Comparison of ENCODE assay signal across 8 cellular contexts in the genomic region with DNA sequence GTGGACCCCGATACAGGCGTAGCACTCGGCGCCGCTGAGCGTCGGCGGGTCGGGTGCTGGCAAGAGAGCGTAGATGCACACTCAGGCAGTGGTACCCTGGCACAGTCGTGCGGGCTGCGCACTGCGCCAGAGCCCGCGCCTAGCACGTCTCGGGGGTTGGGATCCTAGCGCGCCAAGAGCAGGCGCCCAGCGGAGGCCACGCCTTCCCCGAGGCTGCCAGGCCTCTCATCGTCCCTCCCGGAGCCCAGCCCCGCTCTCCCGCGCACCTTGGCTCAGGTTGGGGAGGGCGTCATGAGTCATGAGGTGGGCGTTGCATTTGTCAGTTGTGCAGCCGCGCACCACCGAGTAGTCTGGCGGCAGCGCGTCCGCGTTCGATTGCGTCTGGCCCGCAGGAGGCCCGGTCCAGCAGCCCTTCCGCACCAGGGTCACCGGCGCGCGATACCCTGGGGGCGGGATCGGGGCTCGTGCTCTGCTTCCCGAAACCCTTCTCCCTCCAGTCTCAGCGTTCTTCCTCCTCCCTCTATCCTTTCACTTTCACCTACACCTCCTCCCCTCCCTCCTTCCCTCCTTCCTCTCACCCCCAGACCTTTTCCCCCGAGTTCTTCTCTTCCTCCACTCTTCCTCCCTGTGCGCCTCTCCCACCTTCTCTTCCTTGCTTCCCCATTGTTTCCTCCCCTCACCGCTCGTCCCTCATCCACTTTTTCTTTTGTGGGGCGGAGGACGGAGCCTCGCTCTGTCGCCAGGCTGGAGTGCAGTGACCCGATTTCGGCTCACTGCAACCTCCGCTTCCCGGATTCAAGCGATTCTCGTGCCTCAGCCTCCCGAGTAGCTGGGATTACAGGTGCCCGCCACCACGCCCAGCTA. TPM values are rescaled to one million over a fixed set of nuclear protein-coding genes. Genes with fewer than 3 reads are reported as not detected.
A peak's percentile ranks its signal among the peaks of the same experiment; 100 is the strongest.
DNase-seq lines count a peak whose midpoint lies in the region; ATAC-seq and TF ChIP-seq lines count a peak whose summit lies in the region.

No MANE protein-coding gene starts in this region.

- H3K18ac ChIP-seq in neuronal stem cell (ENCODE audit: low read length): peak overlapping the region; percentile 15

- peak overlapping the region; percentile 74 for H3K4me3 Mint-ChIP-seq in activated T-cell treated with anti-CD3 and anti-CD28 coated beads, Interleukin-2, amount 50 U/mL, for 4 hours
- H3K4me3 Mint-ChIP-seq in type B pancreatic cell: peak overlapping the region; percentile 84

- H2BK120ac ChIP-seq in neuronal stem cell (ENCODE audit: low read depth, low read length): no peak overlapping the region

- no CpG with 5 or more reads among the region's 70 CpGs for WGBS in neuronal stem cell (ENCODE audit: extremely low coverage in 2 of 2, insufficient read length in 2 of 2, insufficient replicate concordance in 1 of 2), 2 donors

- no peaks in the 10 kb centered on the region for H3K36me3 ChIP-seq in neuronal stem cell (replicated peaks in 1 of 2; ENCODE audit: control insufficient read depth in 2 of 2, insufficient read depth in 2 of 2, low read length in 2 of 2)

- peak overlapping the region; percentile 25 for H2BK15ac ChIP-seq in neuronal stem cell (ENCODE audit: low read length)

- H3K79me1 ChIP-seq in neuronal stem cell (ENCODE audit: low read depth, low read length): no peaks in the 10 kb centered on the region

- peaks cover 10% of the 10 kb centered on the region for H3K4me1 Mint-ChIP-seq in activated T-cell treated with anti-CD3 and anti-CD28 coated beads, Interleukin-2, amount 50 U/mL, for 4 hours (ENCODE audit: low read depth)
- peaks cover 5% of the 10 kb centered on the region for H3K4me1 Mint-ChIP-seq in type B pancreatic cell (ENCODE audit: unreplicated experiment)

- H2AFZ ChIP-seq in neuronal stem cell (ENCODE audit: low read length): peak overlapping the region; percentile 89

- H3K4ac ChIP-seq in neuronal stem cell (ENCODE audit: low read length): no peak overlapping the region

- DNase-seq in Daoy (ENCODE audit: low read depth) (peak; percentile 85), NCI-H2227 treated with DMSO at 0.1 percent for 48 hours (lab: John Stamatoyannopoulos, UW) (peak; percentile 57), fibroblast of mammary gland (ENCODE audit: low read depth) (no peak), neuronal stem cell (ENCODE audit: low spot score) (no peak), type B pancreatic cell (ENCODE audit: extremely low spot score, unreplicated experiment) (no peak)
- peak; percentile 77 for DNase-seq in activated T-cell treated with anti-CD3 and anti-CD28 coated beads, Interleukin-2, amount 50 U/mL, for 4 hours

- H4K8ac ChIP-seq in neuronal stem cell (ENCODE audit: low read depth, low read length): no peak overlapping the region

- H3K27ac ChIP-seq in neuronal stem cell (replicated peaks; ENCODE audit: low read length): no peak overlapping the region

- peak overlapping the region; percentile 66 for H3K4me2 ChIP-seq in neuronal stem cell (ENCODE audit: insufficient read depth, low read length, poor library complexity, severe bottlenecking)

- H2BK12ac ChIP-seq in neuronal stem cell (ENCODE audit: low read length): no peak overlapping the region

- H4K91ac ChIP-seq in neuronal stem cell (ENCODE audit: low read depth, low read length, poor library complexity): no peak overlapping the region

- H3K4me1 ChIP-seq in neuronal stem cell (ENCODE audit: control insufficient read depth in 2 of 2, insufficient read depth in 1 of 2, low read depth in 1 of 2, low read length in 2 of 2): peaks cover 5% of the 10 kb centered on the region in 2 donors

- no peak for TF ChIP-seq CTCF in fibroblast of mammary gland (conservative IDR thresholded peaks at IDR 0.05; ENCODE audit: control insufficient read depth, insufficient read depth, low read depth, low read length)
- no peak for TF ChIP-seq CTCF in type B pancreatic cell (conservative IDR thresholded peaks at IDR 0.05)

- peak overlapping the region; percentile 68 for H3K23ac ChIP-seq in neuronal stem cell (ENCODE audit: low read depth, low read length, poor library complexity)

- peaks cover 5% of the 10 kb centered on the region for H3K27me3 Mint-ChIP-seq in activated T-cell treated with anti-CD3 and anti-CD28 coated beads, Interleukin-2, amount 50 U/mL, for 4 hours (ENCODE audit: low read depth)
- H3K27me3 Mint-ChIP-seq in type B pancreatic cell: peaks cover 64% of the 10 kb centered on the region

- peaks cover 0 to 9% of the 10 kb centered on the region in 2 donors for H3K9me3 ChIP-seq in neuronal stem cell (replicated peaks in 1 of 2; ENCODE audit: control insufficient read depth in 2 of 2, insufficient read depth in 1 of 2, low read depth in 1 of 2, low read length in 2 of 2)

- no peak overlapping the region for H2AK5ac ChIP-seq in neuronal stem cell (ENCODE audit: low read depth, low read length)

- H3K4me3 ChIP-seq in fibroblast of mammary gland (ENCODE audit: control insufficient read depth, low read depth, low read length) (peak overlapping the region; percentile 40), neuronal stem cell (ENCODE audit: low read length in 2 of 2) (peak overlapping the region; percentile 36 to 72)

- peaks cover 2 to 58% (median 33%) of the 10 kb centered on the region in 3 experiments for H3K27me3 ChIP-seq in neuronal stem cell (ENCODE audit: control insufficient read depth in 3 of 3, insufficient read depth in 3 of 3, low read depth in 1 of 3, low read length in 3 of 3)

- no peak overlapping the region for H3K27ac Mint-ChIP-seq in type B pancreatic cell

- H3K9ac ChIP-seq in neuronal stem cell (ENCODE audit: low read depth, low read length, poor library complexity): peak overlapping the region; percentile 60

- no peaks in the 10 kb centered on the region for H3K9me3 Mint-ChIP-seq in activated T-cell treated with anti-CD3 and anti-CD28 coated beads, Interleukin-2, amount 50 U/mL, for 4 hours
- no peaks in the 10 kb centered on the region for H3K9me3 Mint-ChIP-seq in type B pancreatic cell

- peak; percentile 90 to 92 for ATAC-seq in activated T-cell treated with anti-CD3 and anti-CD28 coated beads, Interleukin-2, amount 50 U/mL, for 4 hours
- ATAC-seq in GM19463 (IDR thresholded peaks at IDR 0.05; ENCODE audit: unreplicated experiment) (no peak), HG03469 (IDR thresholded peaks at IDR 0.05; ENCODE audit: unreplicated experiment) (no peak)

- peak overlapping the region; percentile 49 for H3K14ac ChIP-seq in neuronal stem cell (ENCODE audit: low read length)

- no peaks in the 10 kb centered on the region for H3K36me3 Mint-ChIP-seq in activated T-cell treated with anti-CD3 and anti-CD28 coated beads, Interleukin-2, amount 50 U/mL, for 4 hours (ENCODE audit: insufficient read depth)
- no peaks in the 10 kb centered on the region for H3K36me3 Mint-ChIP-seq in type B pancreatic cell

- H2BK5ac ChIP-seq in neuronal stem cell (ENCODE audit: low read length): no peak overlapping the region

RNA-seq across cellular contexts. Expression of a gene that starts 3.5 kb away (rescaled TPM):
- total RNA-seq in Daoy (2014; rRNA removed; shearing (Covaris generic)): 0.89 and 2.9 TPM in 2 replicates
- under 1 TPM in 2 of 3 donors, not detected in 1; 0.53 to 0.87 TPM for total RNA-seq in activated T-cell treated with anti-CD3 and anti-CD28 coated beads, Interleukin-2, amount 50 U/mL, for 4 hours
- polyA plus RNA-seq in neuronal stem cell (2013, experiment 1 of 2): 0.03 TPM
- 0.12 TPM for polyA plus RNA-seq in neuronal stem cell (2013, experiment 2 of 2)
- total RNA-seq in type B pancreatic cell (ENCODE audit: low replicate concordance): 0.85 and 3.9 TPM in 2 replicates

RNA-seq across cellular contexts. Expression of a gene that starts 18.0 kb away (rescaled TPM):
- total RNA-seq in Daoy (2014; rRNA removed; shearing (Covaris generic)): 6.0 and 9.8 TPM in 2 replicates
- total RNA-seq in activated T-cell treated with anti-CD3 and anti-CD28 coated beads, Interleukin-2, amount 50 U/mL, for 4 hours: 100 to 1,000 TPM in 1 of 3 donors, 10 to 100 TPM in 2; 90.6 to 123 (median 94.7) TPM
- polyA plus RNA-seq in neuronal stem cell (2013, experiment 1 of 2): 0.20 TPM
- 0.11 TPM for polyA plus RNA-seq in neuronal stem cell (2013, experiment 2 of 2)
- 1.6 and 7.7 TPM in 2 replicates for total RNA-seq in type B pancreatic cell (ENCODE audit: low replicate concordance)

RNA-seq across cellular contexts. Expression of a gene that starts 28.3 kb away (rescaled TPM):
- 5.8 and 17.6 TPM in 2 replicates for total RNA-seq in Daoy (2014; rRNA removed; shearing (Covaris generic))
- 1 to 10 TPM; 2.7 to 3.2 (median 3.0) TPM for total RNA-seq in activated T-cell treated with anti-CD3 and anti-CD28 coated beads, Interleukin-2, amount 50 U/mL, for 4 hours
- polyA plus RNA-seq in neuronal stem cell (2013, experiment 1 of 2): 4.2 TPM
- polyA plus RNA-seq in neuronal stem cell (2013, experiment 2 of 2): 4.7 TPM
- total RNA-seq in type B pancreatic cell (ENCODE audit: low replicate concordance): 13.1 and 18.2 TPM in 2 replicates

RNA-seq across cellular contexts. Expression of a gene that starts 44.0 kb away (rescaled TPM):
- total RNA-seq in Daoy (2014; rRNA removed; shearing (Covaris generic)): 14.1 and 20.3 TPM in 2 replicates
- 100 to 1,000 TPM; 102 to 114 (median 109) TPM for total RNA-seq in activated T-cell treated with anti-CD3 and anti-CD28 coated beads, Interleukin-2, amount 50 U/mL, for 4 hours
- 21.9 TPM for polyA plus RNA-seq in neuronal stem cell (2013, experiment 1 of 2)
- polyA plus RNA-seq in neuronal stem cell (2013, experiment 2 of 2): 20.9 TPM
- 44.5 and 64.9 TPM in 2 replicates for total RNA-seq in type B pancreatic cell (ENCODE audit: low replicate concordance)

Comparison
In these comparisons a context has a peak if more than half of its experiments do, and no peak if none do; other contexts are left out.
1. DNase-seq: peak in Daoy (single experiment), NCI-H2227 treated with DMSO at 0.1 percent for 48 hours (single experiment) and activated T-cell treated with anti-CD3 and anti-CD28 coated beads, Interleukin-2, amount 50 U/mL, for 4 hours (single experiment); none in fibroblast of mammary gland (single experiment), neuronal stem cell (single experiment) and type B pancreatic cell (single experiment).
2. ATAC-seq: peak in activated T-cell treated with anti-CD3 and anti-CD28 coated beads, Interleukin-2, amount 50 U/mL, for 4 hours (2 of 2); none in GM19463 (single experiment) and HG03469 (single experiment).